Comparison of ENCODE assay signal across 17 cellular contexts in the genomic region with DNA sequence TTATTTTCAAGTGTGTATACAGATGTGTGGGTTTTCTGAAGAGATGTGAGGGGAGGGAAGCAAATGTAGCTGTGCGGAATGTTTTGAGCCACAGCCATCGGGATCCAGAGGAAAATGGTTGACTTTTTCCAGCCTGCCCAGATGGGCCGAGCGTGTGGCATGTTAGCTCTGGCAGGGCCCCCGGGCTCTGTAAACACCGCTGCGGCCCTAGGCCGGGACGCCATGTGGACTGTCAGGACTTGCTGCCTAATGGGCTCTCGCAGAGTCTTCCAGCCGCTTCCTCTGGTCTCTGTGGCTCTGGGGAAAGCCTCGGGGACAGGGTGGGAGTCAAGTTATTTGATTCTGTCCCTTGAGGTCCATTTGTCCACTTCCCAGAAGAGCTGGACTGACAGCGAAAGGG.
"Had no signal": no experiment of that assay in that cellular context is flagged by ENCODE, and none has a peak within 500 bp of the region (broad histone marks: within the 10 kb centered on the region; RNA-seq: fewer than 3 reads in every experiment).

No MANE protein-coding gene starts in this region.

- ATAC-seq: foreskin keratinocyte had no signal

- DNase-seq: activated B cell treated with CpG ODN at 0.5 μM for 24 hours, endodermal cell, islet precursor cell, midbrain had no signal

- H3K27ac Mint-ChIP-seq: activated B cell treated with CpG ODN at 0.5 μM for 24 hours; dendritic cell treated with granulocyte-macrophage colony-stimulating factor and Interleukin-4, amounts not matched to agents 40 ng/mL and 50 ng/mL, for 4 days; endodermal cell; T-cell had no signal

- H3K9me3 Mint-ChIP-seq: central memory CD8-positive, alpha-beta T cell; endodermal cell; T-cell; type B pancreatic cell had no signal

- H3K36me3 Mint-ChIP-seq: T-cell, type B pancreatic cell had no signal

- H3K4me3 Mint-ChIP-seq: activated B cell treated with CpG ODN at 0.5 μM for 24 hours; activated CD8-positive, alpha-beta T cell treated with anti-CD3 and anti-CD28 coated beads for 36 hours; activated naive CD8-positive, alpha-beta T cell treated with anti-CD3 and anti-CD28 coated beads for 36 hours; central memory CD8-positive, alpha-beta T cell; dendritic cell treated with granulocyte-macrophage colony-stimulating factor and Interleukin-4, amounts not matched to agents 40 ng/mL and 50 ng/mL, for 4 days; endodermal cell; neural crest cell; T-helper 2 cell treated with Interferon-gamma antibody and Interleukin-4, amounts not matched to agents 5 μg/mL and 100 μg/mL, for 36 hours; type B pancreatic cell had no signal

- H3K27me3 ChIP-seq: adrenal gland, ascending aorta, uterus had no signal

- H3K36me3 ChIP-seq: adrenal gland, ascending aorta, esophagus muscularis mucosa, uterus had no signal

- H3K4me1 Mint-ChIP-seq: activated B cell treated with CpG ODN at 0.5 μM for 24 hours, endodermal cell had no signal

- H3K27ac ChIP-seq: adrenal gland, esophagus muscularis mucosa, foreskin keratinocyte, uterus had no signal

- H3K4me1 ChIP-seq: adrenal gland, foreskin keratinocyte, uterus had no signal

- H3K27me3 Mint-ChIP-seq: type B pancreatic cell had no signal

- H3K9me3 ChIP-seq: adrenal gland, ascending aorta, esophagus muscularis mucosa, uterus had no signal

- H3K4me3 ChIP-seq: adrenal gland, ascending aorta, esophagus muscularis mucosa, uterus had no signal
